9 cellular contexts compared by ENCODE assay signal in genomic region chr14:71324767-71325272, GRCh38. TPM values are rescaled to one million over a fixed set of nuclear protein-coding genes. Genes with fewer than 3 reads are reported as not detected.
DNase-seq lines count a peak whose midpoint lies in the region; ATAC-seq and TF ChIP-seq lines count a peak whose summit lies in the region.
"Had no signal": no experiment of that assay in that cellular context is flagged by ENCODE, and none has a peak within 500 bp of the region (broad histone marks: within the 10 kb centered on the region; RNA-seq: fewer than 3 reads in every experiment).

No MANE protein-coding gene starts in this region.

- peaks cover 6% of the 10 kb centered on the region for H3K36me3 Mint-ChIP-seq in activated naive CD8-positive, alpha-beta T cell treated with anti-CD3 and anti-CD28 coated beads, Interleukin-2, amount 10 ng/mL, durations not matched to agents 7 days and 5 days
- peaks cover 0 to 2% (median 0%) of the 10 kb centered on the region in 3 donors for H3K36me3 Mint-ChIP-seq in naive thymus-derived CD8-positive, alpha-beta T cell

- peaks cover 0 to 5% of the 10 kb centered on the region in 2 experiments for H3K36me3 ChIP-seq in SK-N-SH (replicated peaks in 1 of 2; ENCODE audit: control insufficient read depth in 1 of 2, insufficient read depth in 2 of 2, low read length in 1 of 2)

- no peak overlapping the region for H2AFZ ChIP-seq in SK-N-SH (ENCODE audit: low read depth)

- TF ChIP-seq CTCF in SK-N-SH (IDR thresholded peaks at IDR 0.05) = no peak

- CTCF ChIA-PET in SK-N-SH (lab: Yijun Ruan, JAX) = interaction anchor here (0.6 to 2.3 kb wide), 5 partner anchors 79 to 428 kb away, joined by 3 to 14 read pairs (median 5); no protein-coding TSS in a partner anchor

- no peak overlapping the region; the same call in 1 of the 2 replicates for H3K4me2 ChIP-seq in SK-N-SH

- H3K27ac ChIP-seq in SK-N-SH (ENCODE audit: low read depth in 2 of 2, low read length in 1 of 2) = no peak overlapping the region; a peak in 1 of 4 replicates

- no peak overlapping the region for H3K9ac ChIP-seq in SK-N-SH

- H3K9me3 ChIP-seq in SK-N-SH = no peaks in the 10 kb centered on the region

- DNase-seq in GF-D8 (lab: John Stamatoyannopoulos, UW) = peak; percentile 9
- peak; percentile 42 to 50 for DNase-seq in Kasumi-1 (lab: John Stamatoyannopoulos, UW)
- DNase-seq in activated naive CD8-positive, alpha-beta T cell treated with anti-CD3 and anti-CD28 coated beads, Interleukin-2, amount 10 ng/mL, durations not matched to agents 7 days and 5 days = no peak
- DNase-seq in naive thymus-derived CD8-positive, alpha-beta T cell = peak in 8 of 10 donors; percentile 33 to 69 (median 50)
- no peak for DNase-seq in SHP77 treated with DMSO at 0.1 percent for 48 hours (lab: John Stamatoyannopoulos, UW)
- DNase-seq in SK-N-SH = no peak
- DNase-seq: activated CD4-positive, CD25-positive, alpha-beta regulatory T cell treated with anti-CD3 and anti-CD28 coated beads, Interleukin-2, amount 50 U/mL, for 72 hours had no signal

- H4K20me1 ChIP-seq in SK-N-SH (ENCODE audit: insufficient read depth) = 0 out of 2 replicates have a peak, but pooled peaks cover 3% of the 10 kb centered on the region

- H3K27me3 Mint-ChIP-seq in activated naive CD8-positive, alpha-beta T cell treated with anti-CD3 and anti-CD28 coated beads, Interleukin-2, amount 10 ng/mL, durations not matched to agents 7 days and 5 days = no peaks in the 10 kb centered on the region
- peaks cover 0 to 3% (median 0%) of the 10 kb centered on the region in 5 donors for H3K27me3 Mint-ChIP-seq in naive thymus-derived CD8-positive, alpha-beta T cell

- no peaks in the 10 kb centered on the region for H3K9me2 ChIP-seq in SK-N-SH

- POLR2A ChIA-PET in activated naive CD8-positive, alpha-beta T cell treated with anti-CD3 and anti-CD28 coated beads, Interleukin-2, amount 10 ng/mL, durations not matched to agents 7 days and 5 days (lab: Charles Lee) = interaction anchor here (0.6 to 1.3 kb wide), 3 partner anchors 122 to 182 kb away, joined by 3 to 4 read pairs (median 4); no protein-coding TSS in a partner anchor
- POLR2A ChIA-PET in naive thymus-derived CD8-positive, alpha-beta T cell (lab: Charles Lee) = interaction anchor here (0.7 kb wide), 1 partner anchor 424 kb away, joined by 3 read pairs; no protein-coding TSS in a partner anchor
- POLR2A ChIA-PET in SK-N-SH (lab: Yijun Ruan, JAX) = interaction anchor here (0.7 kb wide), 1 partner anchor 155 kb away, joined by 3 read pairs; no protein-coding TSS in a partner anchor

- H3K4me3 Mint-ChIP-seq in activated naive CD8-positive, alpha-beta T cell treated with anti-CD3 and anti-CD28 coated beads, Interleukin-2, amount 10 ng/mL, durations not matched to agents 7 days and 5 days = peak overlapping the region; percentile 62
- peak overlapping the region; percentile 38 to 76 (median 68) for H3K4me3 Mint-ChIP-seq in naive thymus-derived CD8-positive, alpha-beta T cell

- H3K79me2 ChIP-seq in SK-N-SH (ENCODE audit: insufficient read depth) = peaks cover 89% of the 10 kb centered on the region

- no peak overlapping the region for H3K4me3 ChIP-seq in SK-N-SH (ENCODE audit: low read depth in 2 of 2, low read length in 1 of 2)

- H3K4me1 ChIP-seq in SK-N-SH (ENCODE audit: control insufficient read depth in 1 of 2, insufficient read depth in 2 of 2, low read depth in 1 of 2, low read length in 1 of 2) = peaks cover 8 to 22% of the 10 kb centered on the region in 2 experiments; a peak in 3 of 4 replicates

- peaks cover 60% of the 10 kb centered on the region for H3K4me1 Mint-ChIP-seq in activated naive CD8-positive, alpha-beta T cell treated with anti-CD3 and anti-CD28 coated beads, Interleukin-2, amount 10 ng/mL, durations not matched to agents 7 days and 5 days
- peaks cover 34 to 80% (median 68%) of the 10 kb centered on the region in 4 donors for H3K4me1 Mint-ChIP-seq in naive thymus-derived CD8-positive, alpha-beta T cell

- H3K9me3 Mint-ChIP-seq in activated naive CD8-positive, alpha-beta T cell treated with anti-CD3 and anti-CD28 coated beads, Interleukin-2, amount 10 ng/mL, durations not matched to agents 7 days and 5 days = peaks cover 2% of the 10 kb centered on the region
- H3K9me3 Mint-ChIP-seq in naive thymus-derived CD8-positive, alpha-beta T cell = no peaks in the 10 kb centered on the region

- no peak for TF ChIP-seq EP300 in SK-N-SH (IDR thresholded peaks at IDR 0.05; ENCODE audit: borderline replicate concordance in 1 of 2, low read depth in 1 of 2, low read length in 1 of 2)

- peaks cover 10% of the 10 kb centered on the region for H3F3A ChIP-seq in SK-N-SH (replicated peaks; ENCODE audit: insufficient read depth)

- WGBS in SK-N-SH (ENCODE audit: low lambda C conversion rate) = 79% methylated on average over 6 of the region's 6 CpGs

- no peaks in the 10 kb centered on the region for H3K27me3 ChIP-seq in SK-N-SH (ENCODE audit: insufficient read depth)

- no peak for TF ChIP-seq RAD21 in SK-N-SH (IDR thresholded peaks at IDR 0.05; ENCODE audit: low read length)

- no peak overlapping the region for H3K27ac Mint-ChIP-seq in activated naive CD8-positive, alpha-beta T cell treated with anti-CD3 and anti-CD28 coated beads, Interleukin-2, amount 10 ng/mL, durations not matched to agents 7 days and 5 days
- H3K27ac Mint-ChIP-seq in naive thymus-derived CD8-positive, alpha-beta T cell = peak overlapping the region; percentile 17 to 86 (median 64)

- ATAC-seq in activated naive CD8-positive, alpha-beta T cell treated with anti-CD3 and anti-CD28 coated beads, Interleukin-2, amount 10 ng/mL, durations not matched to agents 7 days and 5 days (ENCODE audit: low read depth) = no peak
- peak; percentile 18 to 24 for ATAC-seq in naive thymus-derived CD8-positive, alpha-beta T cell
- ATAC-seq in HG02973 (IDR thresholded peaks at IDR 0.05; ENCODE audit: unreplicated experiment) = no peak
- ATAC-seq in GM21576 (IDR thresholded peaks at IDR 0.05; ENCODE audit: unreplicated experiment) = no peak

TF ChIP-seq in SK-N-SH, 30 proteins besides CTCF, POLR2A, EP300 and RAD21:
- no peak for TF ChIP-seq SIN3A (IDR thresholded peaks at IDR 0.05; ENCODE audit: borderline replicate concordance, low read depth, low read length)
- TF ChIP-seq POLR2AphosphoS5 (IDR thresholded peaks at IDR 0.05; ENCODE audit: low read depth, low read length) = no peak

RNA-seq across cellular contexts. Expression of gene SIPA1L1, which starts 4.5 kb away (rescaled TPM):
- 10 to 100 TPM; 45.8 to 48.7 TPM for total RNA-seq in activated naive CD8-positive, alpha-beta T cell treated with anti-CD3 and anti-CD28 coated beads, Interleukin-2, amount 10 ng/mL, durations not matched to agents 7 days and 5 days
- 10 to 100 TPM; 35.9 to 39.7 TPM for total RNA-seq in naive thymus-derived CD8-positive, alpha-beta T cell
- polyA plus RNA-seq in naive thymus-derived CD8-positive, alpha-beta T cell = 10 to 100 TPM; 10.4 to 18.6 (median 11.7) TPM
- polyA plus RNA-seq in SK-N-SH (2012; rRNA removed) = 19.2 and 20.2 TPM in 2 replicates
- polyA plus RNA-seq in SK-N-SH (2012; cell fraction: cytosol; rRNA removed) = 10.7 and 14.2 TPM in 2 replicates
- polyA plus RNA-seq in SK-N-SH (2012; cell fraction: nucleus; rRNA removed) = 52.5 and 76.4 TPM in 2 replicates

Comparison
In these comparisons a context has a peak if more than half of its experiments do, and no peak if none do; other contexts are left out.
1. DNase-seq: peak in GF-D8 (single experiment), Kasumi-1 (2 of 2) and naive thymus-derived CD8-positive, alpha-beta T cell (8 of 10); none in activated naive CD8-positive, alpha-beta T cell treated with anti-CD3 and anti-CD28 coated beads, Interleukin-2, amount 10 ng/mL, durations not matched to agents 7 days and 5 days (single experiment), SHP77 treated with DMSO at 0.1 percent for 48 hours (single experiment) and SK-N-SH (single experiment).
2. ATAC-seq: peak in naive thymus-derived CD8-positive, alpha-beta T cell (2 of 2); none in activated naive CD8-positive, alpha-beta T cell treated with anti-CD3 and anti-CD28 coated beads, Interleukin-2, amount 10 ng/mL, durations not matched to agents 7 days and 5 days (single experiment), HG02973 (single experiment) and GM21576 (single experiment).